In genomic region chr12:52006726-52007157, GRCh38 we compare ENCODE assay signal across 8 cellular contexts. TPM values are rescaled to one million over a fixed set of nuclear protein-coding genes. Genes with fewer than 3 reads are reported as not detected.
A peak's percentile ranks its signal among the peaks of the same experiment; 100 is the strongest.
DNase-seq lines count a peak whose midpoint lies in the region; ATAC-seq, FAIRE-seq and TF ChIP-seq lines count a peak whose summit lies in the region.

Gene TAMALIN, plus strand, starts transcription at chr12:52006946. Its CDS starts 74 bp downstream, at chr12:52007020.

- FAIRE-seq in keratinocyte (lab: Jason Lieb, UNC): no peak

- H3K27ac ChIP-seq in WERI-Rb-1 (no peak within 1 kb of the TSS; the same call in 1 of the 2 replicates), brain microvascular endothelial cell (no peak within 1 kb of the TSS), keratinocyte (ENCODE audit: control insufficient read depth, insufficient read depth, low read length) (no peak within 1 kb of the TSS)

- peak; percentile 28 for DNase-seq in NOMO-1 treated with DMSO at 0.1 percent for 48 hours (lab: John Stamatoyannopoulos, UW; ENCODE audit: unreplicated experiment)
- DNase-seq in NOMO-1 treated with dmso at 0.1 percent for 144 hours (lab: John Stamatoyannopoulos, UW; ENCODE audit: unreplicated experiment): no peak
- DNase-seq in WERI-Rb-1: peak; percentile 55
- DNase-seq in brain microvascular endothelial cell: no peak
- no peak for DNase-seq in keratinocyte (ENCODE audit: low read depth, low spot score)
- peak; percentile 49 to 66 for DNase-seq in stimulated activated CD4-positive, alpha-beta T cell treated with anti-CD3 and anti-CD28 coated beads, Interleukin-15, amount 100 ng/mL, for 48 hours (ENCODE audit: low read depth in 2 of 2)
- DNase-seq in foreskin melanocyte: no peak

- H3K27me3 ChIP-seq in WERI-Rb-1 (ENCODE audit: insufficient read depth, low read depth, severe bottlenecking) (no peaks in the 10 kb centered on the region), brain microvascular endothelial cell (replicated peaks) (peaks cover 16% of the 10 kb centered on the region), keratinocyte (ENCODE audit: control insufficient read depth, extremely low read depth, insufficient read depth, low read length) (peaks cover 28% of the 10 kb centered on the region)

- in situ Hi-C loops in brain microvascular endothelial cell (cut with HindIII; ENCODE audit: low pct_ligation_motif_present, low sequenced_read_pairs): no loop called here

- H2AFZ ChIP-seq in keratinocyte (ENCODE audit: control insufficient read depth, low read length): peak within 1 kb of the TSS; percentile 19

- H3K9ac ChIP-seq in keratinocyte (ENCODE audit: control insufficient read depth, extremely low read depth, insufficient read depth, low read length): peak within 1 kb of the TSS; percentile 37

- H3K4me2 ChIP-seq in keratinocyte (ENCODE audit: control insufficient read depth, extremely low read depth, insufficient read depth, low read depth, low read length): peak within 1 kb of the TSS; percentile 32

- H3K4me1 ChIP-seq in keratinocyte (ENCODE audit: control insufficient read depth, extremely low read depth, insufficient read depth, low read length): peaks cover 3% of the 10 kb centered on the region

- H3K9me1 ChIP-seq in keratinocyte (ENCODE audit: control insufficient read depth, extremely low read depth, insufficient read depth, low read length): peaks cover 3% of the 10 kb centered on the region

- no peaks in the 10 kb centered on the region for H3K79me2 ChIP-seq in keratinocyte (ENCODE audit: control insufficient read depth, insufficient read depth, low read length)

- dilution Hi-C loops in keratinocyte (cut with MboI; ENCODE audit: extremely low pct_ligation_motif_present, low sequenced_read_pairs): no loop called here

- TF ChIP-seq CTCF in WERI-Rb-1 (IDR thresholded peaks at IDR 0.05; ENCODE audit: low read depth, low read length) (no peak), brain microvascular endothelial cell (IDR thresholded peaks at IDR 0.05; ENCODE audit: low read depth, low read length, missing control alignments) (no peak), keratinocyte (optimal IDR thresholded peaks at IDR 0.05 in 1 of 3, IDR thresholded peaks at IDR 0.05 in 1 of 3, conservative IDR thresholded peaks at IDR 0.05 in 1 of 3; ENCODE audit: extremely low read depth in 1 of 3, insufficient read depth in 2 of 3, low read length in 3 of 3) (no peak)

- no peak for ATAC-seq in GM21529 (IDR thresholded peaks at IDR 0.05; ENCODE audit: unreplicated experiment)

- peaks cover 7% of the 10 kb centered on the region for H4K20me1 ChIP-seq in keratinocyte (ENCODE audit: control insufficient read depth, extremely low read depth, insufficient read depth, low read length)

- H3K36me3 ChIP-seq in WERI-Rb-1 (peaks cover 3% of the 10 kb centered on the region; the same call in 1 of the 2 replicates), brain microvascular endothelial cell (replicated peaks) (no peaks in the 10 kb centered on the region), keratinocyte (ENCODE audit: control insufficient read depth in 2 of 2, extremely low read depth in 1 of 2, insufficient read depth in 2 of 2, low read length in 2 of 2) (no peaks in the 10 kb centered on the region)

- peak within 1 kb of the TSS; percentile 39 for H3K4me3 ChIP-seq in WERI-Rb-1 (ENCODE audit: low read depth, low read length)
- H3K4me3 ChIP-seq in brain microvascular endothelial cell (ENCODE audit: low read depth, low read length): peak within 1 kb of the TSS; percentile 64
- H3K4me3 ChIP-seq in keratinocyte (ENCODE audit: control insufficient read depth in 2 of 3, extremely low read depth in 1 of 3, insufficient read depth in 2 of 3, low read depth in 1 of 3, low read length in 3 of 3): peak within 1 kb of the TSS; percentile 20 to 34 (median 31)

- H3K9me3 ChIP-seq in WERI-Rb-1 (ENCODE audit: severe bottlenecking) (no peaks in the 10 kb centered on the region), keratinocyte (ENCODE audit: control insufficient read depth, low read depth, low read length) (no peaks in the 10 kb centered on the region)

RNA-seq across cellular contexts. Expression of gene TAMALIN, which starts in this region (rescaled TPM):
- 0.54 to 0.86 TPM (median 0.56 TPM) in 3 replicates for polyA plus RNA-seq in keratinocyte
- 1.5 TPM for polyA plus RNA-seq in keratinocyte (2011; ENCODE audit: low read depth)
- polyA plus RNA-seq in keratinocyte (2011; cell fraction: cytosol; rRNA removed): 0.27 and 0.61 TPM in 2 replicates
- polyA plus RNA-seq in keratinocyte (2011; cell fraction: nucleus; rRNA removed): 1.7 and 2.5 TPM in 2 replicates
- polyA plus RNA-seq in keratinocyte (2012; ENCODE audit: low replicate concordance): 0.37 and 0.44 TPM in 2 replicates
- polyA minus RNA-seq in keratinocyte: 0.20 to 1.1 TPM in 2 of 3 replicates, not detected in the other
- not detected for polyA minus RNA-seq in keratinocyte (2011; cell fraction: cytosol; rRNA and poly(A)+ RNA removed)
- polyA minus RNA-seq in keratinocyte (2011; cell fraction: nucleus; rRNA and poly(A)+ RNA removed): 2.2 and 4.9 TPM in 2 replicates

Comparison
In these comparisons a context has a peak if more than half of its experiments do, and no peak if none do; other contexts are left out.
1. DNase-seq: peak in NOMO-1 treated with DMSO at 0.1 percent for 48 hours (single experiment), WERI-Rb-1 (single experiment) and stimulated activated CD4-positive, alpha-beta T cell treated with anti-CD3 and anti-CD28 coated beads, Interleukin-15, amount 100 ng/mL, for 48 hours (2 of 2); none in NOMO-1 treated with dmso at 0.1 percent for 144 hours (single experiment), brain microvascular endothelial cell (single experiment), keratinocyte (single experiment) and foreskin melanocyte (single experiment).
2. Peak in every context shown above with its lines, with median percentiles within 50 percentile points of each other: H3K4me3 ChIP-seq.